Comparison of ENCODE assay signal across 19 cellular contexts in genomic region chr18:39380186-39380714, GRCh38.
DNase-seq lines count a peak whose midpoint lies in the region; ATAC-seq and TF ChIP-seq lines count a peak whose summit lies in the region.
"Had no signal": no experiment of that assay in that cellular context is flagged by ENCODE, and none has a peak within 500 bp of the region (broad histone marks: within the 10 kb centered on the region; RNA-seq: fewer than 3 reads in every experiment).

No MANE protein-coding gene starts in this region.

- no peaks in the 10 kb centered on the region for H3K9me3 ChIP-seq in uterus
- H3K9me3 ChIP-seq: BLaER1 had no signal

- no peak overlapping the region for H3K27ac ChIP-seq in uterus
- H3K27ac ChIP-seq: BLaER1, HL-60, SK-N-MC had no signal

- peak overlapping the region in 4 of 5 experiments; percentile 49 to 90 (median 72) for H3K27ac Mint-ChIP-seq in brain
- peak overlapping the region; percentile 74 for H3K27ac Mint-ChIP-seq in progenitor cell of endocrine pancreas

- H3K36me3 Mint-ChIP-seq in brain (no peaks in the 10 kb centered on the region), progenitor cell of endocrine pancreas (ENCODE audit: insufficient read depth) (no peaks in the 10 kb centered on the region)

- intact Hi-C loops in uterus (cut with DNase I; ENCODE audit: low total_unique reads) = no loop called here

- no peaks in the 10 kb centered on the region for H3K9me3 Mint-ChIP-seq in brain
- no peaks in the 10 kb centered on the region for H3K9me3 Mint-ChIP-seq in progenitor cell of endocrine pancreas (ENCODE audit: low read depth)

- TF ChIP-seq CTCF in brain (conservative IDR thresholded peaks at IDR 0.05) = no peak
- TF ChIP-seq CTCF in progenitor cell of endocrine pancreas (IDR thresholded peaks at IDR 0.05; ENCODE audit: unreplicated experiment) = no peak
- no peak for TF ChIP-seq CTCF in uterus (IDR thresholded peaks at IDR 0.05)

- no peaks in the 10 kb centered on the region for H3K4me1 ChIP-seq in uterus

- H3K4me3 ChIP-seq in uterus = no peak overlapping the region
- H3K4me3 ChIP-seq: BLaER1, K562, SK-N-MC had no signal

- H3K36me3 ChIP-seq in uterus = no peaks in the 10 kb centered on the region
- H3K36me3 ChIP-seq: BLaER1 had no signal

- H3K4me1 Mint-ChIP-seq in brain = peaks cover 22% of the 10 kb centered on the region
- H3K4me1 Mint-ChIP-seq in progenitor cell of endocrine pancreas (ENCODE audit: low read depth) = peaks cover 5% of the 10 kb centered on the region

- no peak for TF ChIP-seq POLR2A in uterus (IDR thresholded peaks at IDR 0.05)

- H3K4me3 Mint-ChIP-seq in brain = peak overlapping the region; percentile 13 to 79 (median 75)
- no peak overlapping the region for H3K4me3 Mint-ChIP-seq in progenitor cell of endocrine pancreas (ENCODE audit: low read depth)

- DNase-seq in NCI-H748 (lab: John Stamatoyannopoulos, UW; ENCODE audit: unreplicated experiment) = peak; percentile 50
- no peak for DNase-seq in NCI-H748 treated with DMSO at 0.1 percent for 48 hours (lab: John Stamatoyannopoulos, UW)
- peak; percentile 90 for DNase-seq in islet precursor cell
- no peak for DNase-seq in progenitor cell of endocrine pancreas (ENCODE audit: low spot score, unreplicated experiment)
- no peak for DNase-seq in uterus
- DNase-seq in OCI-M1 (lab: John Stamatoyannopoulos, UW) = no peak
- DNase-seq: 8988T, HCEC 1CT, NCI-H1048, NCI-H187 treated with DMSO at 0.1 percent for 48 hours, NCI-H226, NCI-H526 had no signal

- ATAC-seq in HG03139 (IDR thresholded peaks at IDR 0.05; ENCODE audit: unreplicated experiment) = no peak
- ATAC-seq: K562, Right ventricle myocardium inferior had no signal

- no peaks in the 10 kb centered on the region for H3K27me3 ChIP-seq in uterus
- H3K27me3 ChIP-seq: BLaER1 had no signal

- H3K27me3 Mint-ChIP-seq in brain (peaks cover 3% of the 10 kb centered on the region), progenitor cell of endocrine pancreas (no peaks in the 10 kb centered on the region)

Comparison
In these comparisons a context has a peak if more than half of its experiments do, and no peak if none do; other contexts are left out.
1. DNase-seq: peak in NCI-H748 (single experiment) and islet precursor cell (single experiment); none in NCI-H748 treated with DMSO at 0.1 percent for 48 hours (single experiment), progenitor cell of endocrine pancreas (single experiment), uterus (0 of 2) and OCI-M1 (single experiment).